Comparison of ENCODE assay signal across 6 cellular contexts in the genomic region with DNA sequence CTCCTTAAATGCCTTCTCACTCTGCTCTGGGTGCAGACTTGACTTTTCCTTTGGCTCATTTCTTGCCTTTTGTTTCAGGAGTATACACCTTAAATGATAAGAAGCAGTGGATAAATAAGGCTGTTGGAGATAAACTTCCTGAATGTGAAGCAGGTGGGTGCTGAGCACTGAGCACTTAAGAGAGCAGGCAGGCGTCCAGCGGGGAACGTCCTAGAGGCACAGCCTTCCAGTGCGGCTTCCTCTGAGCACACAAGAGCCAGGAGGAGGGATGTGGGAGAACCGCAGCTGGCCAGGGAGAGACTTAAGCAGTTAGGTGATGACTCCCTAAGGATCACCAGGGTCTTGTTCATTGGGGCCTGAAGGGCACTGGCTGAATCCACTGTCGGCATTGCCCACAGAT. TPM values are rescaled to one million over a fixed set of nuclear protein-coding genes. Genes with fewer than 3 reads are reported as not detected.
"Had no signal": no experiment of that assay in that cellular context is flagged by ENCODE, and none has a peak within 500 bp of the region (broad histone marks: within the 10 kb centered on the region; RNA-seq: fewer than 3 reads in every experiment).

No MANE protein-coding gene starts in this region.

RNA-seq across cellular contexts. Expression of a gene that starts 12.0 kb away (rescaled TPM):
- total RNA-seq: HT-29, LHCN-M2, MCF 10A, OCI-LY7, PC-3, SJSA1 had no signal

RNA-seq across cellular contexts. Expression of a gene that starts 20.8 kb away (rescaled TPM):
- total RNA-seq: HT-29, LHCN-M2, MCF 10A, OCI-LY7, PC-3 had no signal
